In genomic region chr6:158142789-158143188, GRCh38 we compare ENCODE assay signal across 13 cellular contexts. TPM values are rescaled to one million over a fixed set of nuclear protein-coding genes. Genes with fewer than 3 reads are reported as not detected.
DNase-seq lines count a peak whose midpoint lies in the region; ATAC-seq and TF ChIP-seq lines count a peak whose summit lies in the region.
"Had no signal": no experiment of that assay in that cellular context is flagged by ENCODE, and none has a peak within 500 bp of the region (broad histone marks: within the 10 kb centered on the region; RNA-seq: fewer than 3 reads in every experiment).

No MANE protein-coding gene starts in this region.

- H3K27ac Mint-ChIP-seq in nephron progenitor cell: peak overlapping the region; percentile 54
- H3K27ac Mint-ChIP-seq: activated CD8-positive, alpha-beta memory T cell treated with anti-CD3 and anti-CD28 coated beads, Interleukin-2, amount 10 ng/mL, durations not matched to agents 7 days and 5 days; CD4-positive, alpha-beta T cell had no signal

- no peaks in the 10 kb centered on the region for H3K4me1 Mint-ChIP-seq in nephron progenitor cell

- no peak overlapping the region for H3K4me3 Mint-ChIP-seq in nephron progenitor cell
- H3K4me3 Mint-ChIP-seq: activated CD8-positive, alpha-beta memory T cell treated with anti-CD3 and anti-CD28 coated beads, Interleukin-2, amount 10 ng/mL, durations not matched to agents 7 days and 5 days; CD4-positive, alpha-beta T cell had no signal

- no peak for TF ChIP-seq EP300 in suprapubic skin (IDR thresholded peaks at IDR 0.05)

- peaks cover 41% of the 10 kb centered on the region for H3K36me3 ChIP-seq in suprapubic skin

- no peaks in the 10 kb centered on the region for H3K4me1 ChIP-seq in suprapubic skin
- H3K4me1 ChIP-seq: adrenal gland had no signal

- no peaks in the 10 kb centered on the region for H3K9me3 ChIP-seq in suprapubic skin
- H3K9me3 ChIP-seq: adrenal gland had no signal

- TF ChIP-seq CTCF in nephron progenitor cell (IDR thresholded peaks at IDR 0.05) (no peak), suprapubic skin (IDR thresholded peaks at IDR 0.05) (no peak)

- TF ChIP-seq POLR2A in suprapubic skin (IDR thresholded peaks at IDR 0.05): no peak

- no peaks in the 10 kb centered on the region for H3K27me3 Mint-ChIP-seq in nephron progenitor cell (ENCODE audit: low read depth, poor library complexity)
- H3K27me3 Mint-ChIP-seq: activated CD8-positive, alpha-beta memory T cell treated with anti-CD3 and anti-CD28 coated beads, Interleukin-2, amount 10 ng/mL, durations not matched to agents 7 days and 5 days; CD4-positive, alpha-beta T cell had no signal

- H3K27me3 ChIP-seq in suprapubic skin: no peaks in the 10 kb centered on the region
- H3K27me3 ChIP-seq: adrenal gland had no signal

- H3K27ac ChIP-seq in suprapubic skin: no peak overlapping the region
- H3K27ac ChIP-seq: adrenal gland had no signal

- peak; percentile 22 for DNase-seq in DMS53 treated with DMSO at 0.1 percent for 48 hours (lab: John Stamatoyannopoulos, UW; ENCODE audit: unreplicated experiment)
- DNase-seq in RKO (ENCODE audit: low spot score): peak; percentile 51
- peak; percentile 60 for DNase-seq in fibroblast of gingiva (ENCODE audit: low read depth)
- no peak for DNase-seq in nephron progenitor cell
- no peak for DNase-seq in suprapubic skin (ENCODE audit: low spot score in 2 of 2)
- no peak for DNase-seq in ureter (ENCODE audit: low spot score)
- DNase-seq: activated CD8-positive, alpha-beta memory T cell treated with anti-CD3 and anti-CD28 coated beads, Interleukin-2, amount 10 ng/mL, durations not matched to agents 7 days and 5 days; adrenal gland; CD4-positive, alpha-beta T cell; erythroblast; nucleus accumbens had no signal

- peaks cover 45% of the 10 kb centered on the region for H3K36me3 Mint-ChIP-seq in nephron progenitor cell (ENCODE audit: low read depth)

- H3K4me3 ChIP-seq in suprapubic skin: no peak overlapping the region
- H3K4me3 ChIP-seq: adrenal gland had no signal

- H3K9me3 Mint-ChIP-seq in nephron progenitor cell: no peaks in the 10 kb centered on the region
- H3K9me3 Mint-ChIP-seq: CD4-positive, alpha-beta T cell had no signal

- ATAC-seq in HG02678 (IDR thresholded peaks at IDR 0.05; ENCODE audit: unreplicated experiment) (no peak), HG02884 (IDR thresholded peaks at IDR 0.05; ENCODE audit: unreplicated experiment) (no peak)
- ATAC-seq: activated CD8-positive, alpha-beta memory T cell treated with anti-CD3 and anti-CD28 coated beads, Interleukin-2, amount 10 ng/mL, durations not matched to agents 7 days and 5 days had no signal

RNA-seq across cellular contexts. Expression of gene SERAC1, which starts 25.3 kb away (rescaled TPM):
- total RNA-seq in suprapubic skin: 10 to 100 TPM in 1 of 4 donors, 1 to 10 TPM in 3; 7.8 to 11.0 (median 8.7) TPM
- total RNA-seq in ureter: 6.0 TPM

RNA-seq across cellular contexts. Expression of gene GTF2H5, which starts 25.4 kb away (rescaled TPM):
- 1 to 10 TPM; 1.8 to 3.2 (median 2.1) TPM for total RNA-seq in suprapubic skin
- total RNA-seq in ureter: 26.9 TPM

Comparison
In these comparisons a context has a peak if more than half of its experiments do, and no peak if none do; other contexts are left out.
1. DNase-seq: peak in DMS53 treated with DMSO at 0.1 percent for 48 hours (single experiment), RKO (single experiment) and fibroblast of gingiva (single experiment); none in nephron progenitor cell (single experiment), suprapubic skin (0 of 2) and ureter (single experiment).